Comparison of ENCODE assay signal across 8 cellular contexts in genomic region chr9:85741112-85741874, GRCh38. TPM values are rescaled to one million over a fixed set of nuclear protein-coding genes. Genes with fewer than 3 reads are reported as not detected.
DNase-seq lines count a peak whose midpoint lies in the region; TF ChIP-seq lines count a peak whose summit lies in the region.

No MANE protein-coding gene starts in this region.

- H3K4me2 ChIP-seq in H9 (ENCODE audit: insufficient read depth, insufficient read length, low read length) (peak overlapping the region; percentile 95), MM.1S (ENCODE audit: low read depth, low read length) (peak overlapping the region; percentile 83)

- no CpG with 5 or more reads among the region's 74 CpGs for WGBS in H9 (ENCODE audit: extremely low coverage, insufficient read length, low lambda C conversion rate)
- 0% methylated on average over 46 to 72 of the region's 74 CpGs for WGBS in mesodermal cell (ENCODE audit: insufficient coverage in 2 of 2), 2 experiments

- peaks cover 4% of the 10 kb centered on the region for H3K23me2 ChIP-seq in H9 (ENCODE audit: insufficient read length, low read depth, low read length, poor library complexity, severe bottlenecking)

- no peaks in the 10 kb centered on the region for H3K9me3 ChIP-seq in H9 (ENCODE audit: control insufficient read depth, low read depth, low read length)
- H3K9me3 ChIP-seq in MM.1S (replicated peaks; ENCODE audit: insufficient read depth, low read length): no peaks in the 10 kb centered on the region
- no peaks in the 10 kb centered on the region for H3K9me3 ChIP-seq in mesodermal cell (ENCODE audit: control insufficient read depth, low read length)

- no peak overlapping the region for H3K4ac ChIP-seq in H9 (ENCODE audit: low read depth, low read length)

- H3K4me3 Mint-ChIP-seq in H9: peak overlapping the region; percentile 83 to 93

- H4K8ac ChIP-seq in H9 (replicated peaks; ENCODE audit: insufficient read length, low read depth, low read length): no peak overlapping the region

- H2AK5ac ChIP-seq in H9 (ENCODE audit: insufficient read length, low read length): no peak overlapping the region

- H4K20me1 ChIP-seq in H9 (ENCODE audit: control insufficient read depth, insufficient read depth, insufficient read length) (no peaks in the 10 kb centered on the region), MM.1S (ENCODE audit: insufficient read depth, low read length) (no peaks in the 10 kb centered on the region)

- H2BK5ac ChIP-seq in H9 (ENCODE audit: insufficient read length, low read length): no peak overlapping the region

- no peak overlapping the region for H2BK12ac ChIP-seq in H9 (ENCODE audit: insufficient read length, low read depth, low read length)

- no peak overlapping the region for H2BK120ac ChIP-seq in H9 (ENCODE audit: low read depth, low read length, poor library complexity, severe bottlenecking)

- no peaks in the 10 kb centered on the region for H3K27me3 ChIP-seq in H9 (ENCODE audit: insufficient read depth, low read length)
- no peaks in the 10 kb centered on the region for H3K27me3 ChIP-seq in MM.1S (replicated peaks; ENCODE audit: insufficient read depth, low read length)

- H3K4me3 ChIP-seq in GM12865 (ENCODE audit: low read depth, low read length): peak overlapping the region; percentile 87
- peak overlapping the region; percentile 96 for H3K4me3 ChIP-seq in MM.1S (ENCODE audit: low read length)
- H3K4me3 ChIP-seq in mesodermal cell (ENCODE audit: extremely low read depth, insufficient read depth, low read length, poor library complexity, severe bottlenecking): peak overlapping the region; percentile 78

- H4K91ac ChIP-seq in H9 (ENCODE audit: insufficient read length, low read depth, low read length): no peak overlapping the region

- TF ChIP-seq CTCF in GM12865 (IDR thresholded peaks at IDR 0.05; ENCODE audit: insufficient read depth, low read depth, low read length, missing control alignments) (no peak), H9 (conservative IDR thresholded peaks at IDR 0.05) (no peak), MM.1S (IDR thresholded peaks at IDR 0.05; ENCODE audit: low read length) (no peak)

- no peak overlapping the region for H4K5ac ChIP-seq in H9 (ENCODE audit: insufficient read length, low read depth, low read length)

- H3K27ac ChIP-seq in H9 (ENCODE audit: insufficient read length, low read depth, low read length) (peak overlapping the region; percentile 12), MM.1S (ENCODE audit: low read length) (peak overlapping the region; percentile 85), mesodermal cell (ENCODE audit: low read depth, low read length, severe bottlenecking) (peak overlapping the region; percentile 78)

- peaks cover 40 to 44% of the 10 kb centered on the region in 2 experiments for H3K4me1 Mint-ChIP-seq in H9

- H3K23ac ChIP-seq in H9 (ENCODE audit: insufficient read length, low read depth, low read length): no peak overlapping the region

- no peaks in the 10 kb centered on the region; a peak in 1 of 7 replicates for H3K36me3 Mint-ChIP-seq in H9 (ENCODE audit: insufficient read depth in 1 of 3, low read depth in 3 of 3)

- H2BK20ac ChIP-seq in H9 (ENCODE audit: low read depth, low read length, poor library complexity, severe bottlenecking): no peak overlapping the region

- no peak overlapping the region for H3T11ph ChIP-seq in H9 (ENCODE audit: low read length)

- no peak overlapping the region for H2AFZ ChIP-seq in H9 (ENCODE audit: low read length)
- peak overlapping the region; percentile 95 for H2AFZ ChIP-seq in MM.1S (ENCODE audit: low read length)

- peak overlapping the region; percentile 92 for H3K18ac ChIP-seq in H9 (ENCODE audit: insufficient read length, low read depth, low read length)

- H3F3A ChIP-seq in MM.1S (ENCODE audit: insufficient read depth, low read length): peaks cover 14% of the 10 kb centered on the region

- no peaks in the 10 kb centered on the region for H3K9me3 Mint-ChIP-seq in H9

- DNase-seq in GM12865 (ENCODE audit: low read depth) (peak; percentile 68), H9 (peak; percentile 56), MM.1S (peak; percentile 59), superior temporal gyrus (ENCODE audit: extremely low spot score) (no peak)
- peak; percentile 32 to 54 for DNase-seq in activated CD4-positive, alpha-beta T cell treated with anti-CD3 and anti-CD28 coated beads, Interleukin-2, amount 50 U/mL, for 24 hours (ENCODE audit: low read depth in 1 of 2, low spot score in 1 of 2)
- DNase-seq in effector CD8-positive, alpha-beta T cell (lab: John Stamatoyannopoulos, UW): peak; percentile 75
- peak; percentile 15 to 22 for DNase-seq in stimulated activated CD8-positive, alpha-beta memory T cell treated with anti-CD3 and anti-CD28 coated beads, Interleukin-4, amount 100 ng/mL, for 4 hours (ENCODE audit: low read depth in 2 of 2, low spot score in 1 of 2)

- H3K14ac ChIP-seq in H9 (ENCODE audit: insufficient read depth, low read length): peak overlapping the region; percentile 90

- no peaks in the 10 kb centered on the region for H3K4me1 ChIP-seq in H9 (ENCODE audit: insufficient read depth, low read length)
- H3K4me1 ChIP-seq in MM.1S (ENCODE audit: low read length): 0 out of 2 replicates have a peak, but pooled peaks cover 5% of the 10 kb centered on the region
- H3K4me1 ChIP-seq in mesodermal cell (ENCODE audit: control insufficient read depth, insufficient read depth, low read length, poor library complexity, severe bottlenecking): peaks cover 7% of the 10 kb centered on the region

- H3K56ac ChIP-seq in H9 (ENCODE audit: insufficient read length, low read depth, low read length): no peak overlapping the region

- H3K27me3 Mint-ChIP-seq in H9 (ENCODE audit: low read depth): no peaks in the 10 kb centered on the region

- H3K79me1 ChIP-seq in H9 (ENCODE audit: insufficient read depth, low read depth, low read length, poor library complexity, severe bottlenecking): no peaks in the 10 kb centered on the region

- H2BK15ac ChIP-seq in H9 (ENCODE audit: low read depth, low read length): no peak overlapping the region

- H3K36me3 ChIP-seq in MM.1S (replicated peaks; ENCODE audit: insufficient read depth, low read length) (no peaks in the 10 kb centered on the region), mesodermal cell (ENCODE audit: control insufficient read depth, insufficient read depth, low read length) (no peaks in the 10 kb centered on the region)

- no peaks in the 10 kb centered on the region for H3K9me2 ChIP-seq in MM.1S (replicated peaks; ENCODE audit: insufficient read depth, low read length)

- peak overlapping the region; percentile 6 to 96 (median 92); a peak in 5 of 7 replicates for H3K27ac Mint-ChIP-seq in H9

- peaks cover 13% of the 10 kb centered on the region; the same call in 1 of the 2 replicates for H3K79me2 ChIP-seq in H9 (ENCODE audit: insufficient read depth, low read length)
- H3K79me2 ChIP-seq in MM.1S (ENCODE audit: low read length): peaks cover 53% of the 10 kb centered on the region

- peak overlapping the region; percentile 88 for H3K9ac ChIP-seq in H9 (ENCODE audit: extremely low read depth, insufficient read length, low read length)
- peak overlapping the region; percentile 89 for H3K9ac ChIP-seq in MM.1S (ENCODE audit: low read length)

RNA-seq across cellular contexts. Expression of gene AGTPBP1, which starts 0.5 kb away (rescaled TPM):
- total RNA-seq in H9 (2021): 53.1 and 53.3 TPM in 2 replicates
- polyA plus RNA-seq in mesodermal cell (2013, experiment 1 of 2): 20.5 TPM
- polyA plus RNA-seq in mesodermal cell (2013, experiment 2 of 2): 25.0 TPM

Comparison
In these comparisons a context has a peak if more than half of its experiments do, and no peak if none do; other contexts are left out.
1. H3K27ac ChIP-seq: peak in every context shown above with its lines; median percentile 85 in MM.1S; 78 in mesodermal cell; 12 in H9.